Comparison of ENCODE assay signal across 1 cellular context in the genomic region with DNA sequence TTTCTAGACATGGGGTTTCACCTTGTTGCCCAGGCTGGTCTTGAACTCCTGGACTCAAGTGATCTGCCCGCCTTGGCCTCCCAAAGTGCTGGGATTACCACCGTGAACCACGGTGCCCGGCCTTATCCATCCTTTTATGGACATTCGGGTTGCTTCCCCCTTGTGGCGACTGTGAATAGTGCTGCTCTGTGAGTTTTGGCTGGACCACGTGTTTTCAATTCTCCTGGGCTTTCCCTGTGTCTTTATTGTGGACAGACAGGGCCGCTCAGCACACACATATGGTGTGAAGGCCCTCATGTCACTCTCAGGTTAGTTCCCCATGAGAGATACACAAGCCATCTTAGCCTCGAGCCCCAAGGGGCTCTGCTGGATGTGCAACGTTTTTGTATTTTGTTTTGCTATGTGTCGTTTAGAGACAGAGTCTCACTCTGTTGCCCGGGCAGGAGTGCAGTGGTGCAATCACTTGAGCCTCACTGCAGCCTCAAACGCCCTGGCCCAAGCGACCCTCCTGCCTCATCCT.
A peak's percentile ranks its signal among the peaks of the same experiment; 100 is the strongest.
TF ChIP-seq lines count a peak whose summit lies in the region.

No MANE protein-coding gene starts in this region.

TF ChIP-seq in K562, 482 proteins besides CTCF, POLR2A, EP300 and RAD21 (continued from another document and continues in another):
- TF ChIP-seq ZMIZ1 (IDR thresholded peaks at IDR 0.05; ENCODE audit: low read depth in 2 of 2, low read length in 2 of 2) (no peak), ZNF436 (CRISPR knock-in tag; IDR thresholded peaks at IDR 0.05) (no peak), TEAD4 (IDR thresholded peaks at IDR 0.05; ENCODE audit: low read length) (no peak), TEAD4 (CRISPR knock-in tag; IDR thresholded peaks at IDR 0.05; ENCODE audit: borderline replicate concordance) (no peak), BRF1 (IDR thresholded peaks at IDR 0.05; ENCODE audit: borderline replicate concordance, extremely low read depth, insufficient read length) (no peak), BHLHE40 (IDR thresholded peaks at IDR 0.05; ENCODE audit: low read length) (no peak), ZBTB43 (CRISPR knock-in tag; IDR thresholded peaks at IDR 0.05) (no peak), CREB1 (IDR thresholded peaks at IDR 0.05) (no peak), CREB1 (CRISPR knock-in tag; IDR thresholded peaks at IDR 0.05) (no peak), PHF21A (IDR thresholded peaks at IDR 0.05; ENCODE audit: borderline replicate concordance, low read depth) (no peak), FOS (IDR thresholded peaks at IDR 0.05; ENCODE audit: extremely low read depth, insufficient read length) (no peak), ZNF146 (CRISPR knock-in tag; IDR thresholded peaks at IDR 0.05; ENCODE audit: unreplicated experiment) (no peak), TAF1 (IDR thresholded peaks at IDR 0.05; ENCODE audit: control insufficient read depth, extremely low read depth, insufficient read depth, low read length, severe bottlenecking) (no peak), ELF1 (tag; IDR thresholded peaks at IDR 0.05) (no peak), SFPQ (IDR thresholded peaks at IDR 0.05; ENCODE audit: low read depth, low read length) (no peak), NFE2 (IDR thresholded peaks at IDR 0.05; ENCODE audit: low read depth) (no peak), HIVEP1 (CRISPR knock-in tag; IDR thresholded peaks at IDR 0.05) (no peak), GATAD2B (IDR thresholded peaks at IDR 0.05; ENCODE audit: borderline replicate concordance) (no peak), MAX (CRISPR knock-in tag; IDR thresholded peaks at IDR 0.05) (peak; percentile 89), SP2 (IDR thresholded peaks at IDR 0.05; ENCODE audit: extremely low read depth, low read depth, low read length, poor library complexity, severe bottlenecking) (no peak), NR3C1 (CRISPR knock-in tag; IDR thresholded peaks at IDR 0.05) (no peak), IFI16 (CRISPR knock-in tag; IDR thresholded peaks at IDR 0.05) (no peak), TCF15 (CRISPR knock-in tag; IDR thresholded peaks at IDR 0.05) (no peak), POLR2G (IDR thresholded peaks at IDR 0.05; ENCODE audit: low read depth, low read length) (no peak), ZKSCAN8 (CRISPR knock-in tag; IDR thresholded peaks at IDR 0.05) (no peak), JUN (IDR thresholded peaks at IDR 0.05; ENCODE audit: borderline replicate concordance, low read depth, low read length) (no peak), JUN (CRISPR knock-in tag; IDR thresholded peaks at IDR 0.05; ENCODE audit: borderline replicate concordance) (no peak), ZNF121 (CRISPR knock-in tag; conservative IDR thresholded peaks at IDR 0.05) (no peak), ZNF785 (CRISPR knock-in tag; IDR thresholded peaks at IDR 0.05) (no peak), HINFP (tag; conservative IDR thresholded peaks at IDR 0.05; ENCODE audit: low read depth) (no peak), ZNF445 (CRISPR knock-in tag; IDR thresholded peaks at IDR 0.05; ENCODE audit: low read depth) (no peak), TFE3 (CRISPR knock-in tag; IDR thresholded peaks at IDR 0.05) (no peak), ERF (CRISPR knock-in tag; IDR thresholded peaks at IDR 0.05) (no peak)
- TF ChIP-seq, protein P1, sequence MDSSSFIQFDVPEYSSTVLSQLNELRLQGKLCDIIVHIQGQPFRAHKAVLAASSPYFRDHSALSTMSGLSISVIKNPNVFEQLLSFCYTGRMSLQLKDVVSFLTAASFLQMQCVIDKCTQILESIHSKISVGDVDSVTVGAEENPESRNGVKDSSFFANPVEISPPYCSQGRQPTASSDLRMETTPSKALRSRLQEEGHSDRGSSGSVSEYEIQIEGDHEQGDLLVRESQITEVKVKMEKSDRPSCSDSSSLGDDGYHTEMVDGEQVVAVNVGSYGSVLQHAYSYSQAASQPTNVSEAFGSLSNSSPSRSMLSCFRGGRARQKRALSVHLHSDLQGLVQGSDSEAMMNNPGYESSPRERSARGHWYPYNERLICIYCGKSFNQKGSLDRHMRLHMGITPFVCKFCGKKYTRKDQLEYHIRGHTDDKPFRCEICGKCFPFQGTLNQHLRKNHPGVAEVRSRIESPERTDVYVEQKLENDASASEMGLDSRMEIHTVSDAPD (CRISPR knock-in tag; IDR thresholded peaks at IDR 0.05), result no peak
- TF ChIP-seq, protein P2, sequence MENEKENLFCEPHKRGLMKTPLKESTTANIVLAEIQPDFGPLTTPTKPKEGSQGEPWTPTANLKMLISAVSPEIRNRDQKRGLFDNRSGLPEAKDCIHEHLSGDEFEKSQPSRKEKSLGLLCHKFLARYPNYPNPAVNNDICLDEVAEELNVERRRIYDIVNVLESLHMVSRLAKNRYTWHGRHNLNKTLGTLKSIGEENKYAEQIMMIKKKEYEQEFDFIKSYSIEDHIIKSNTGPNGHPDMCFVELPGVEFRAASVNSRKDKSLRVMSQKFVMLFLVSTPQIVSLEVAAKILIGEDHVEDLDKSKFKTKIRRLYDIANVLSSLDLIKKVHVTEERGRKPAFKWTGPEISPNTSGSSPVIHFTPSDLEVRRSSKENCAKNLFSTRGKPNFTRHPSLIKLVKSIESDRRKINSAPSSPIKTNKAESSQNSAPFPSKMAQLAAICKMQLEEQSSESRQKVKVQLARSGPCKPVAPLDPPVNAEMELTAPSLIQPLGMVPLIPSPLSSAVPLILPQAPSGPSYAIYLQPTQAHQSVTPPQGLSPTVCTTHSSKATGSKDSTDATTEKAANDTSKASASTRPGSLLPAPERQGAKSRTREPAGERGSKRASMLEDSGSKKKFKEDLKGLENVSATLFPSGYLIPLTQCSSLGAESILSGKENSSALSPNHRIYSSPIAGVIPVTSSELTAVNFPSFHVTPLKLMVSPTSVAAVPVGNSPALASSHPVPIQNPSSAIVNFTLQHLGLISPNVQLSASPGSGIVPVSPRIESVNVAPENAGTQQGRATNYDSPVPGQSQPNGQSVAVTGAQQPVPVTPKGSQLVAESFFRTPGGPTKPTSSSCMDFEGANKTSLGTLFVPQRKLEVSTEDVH (IDR thresholded peaks at IDR 0.05; ENCODE audit: low read depth, partially characterized antibody), result peak; percentile 20
- TF ChIP-seq, protein P3, sequence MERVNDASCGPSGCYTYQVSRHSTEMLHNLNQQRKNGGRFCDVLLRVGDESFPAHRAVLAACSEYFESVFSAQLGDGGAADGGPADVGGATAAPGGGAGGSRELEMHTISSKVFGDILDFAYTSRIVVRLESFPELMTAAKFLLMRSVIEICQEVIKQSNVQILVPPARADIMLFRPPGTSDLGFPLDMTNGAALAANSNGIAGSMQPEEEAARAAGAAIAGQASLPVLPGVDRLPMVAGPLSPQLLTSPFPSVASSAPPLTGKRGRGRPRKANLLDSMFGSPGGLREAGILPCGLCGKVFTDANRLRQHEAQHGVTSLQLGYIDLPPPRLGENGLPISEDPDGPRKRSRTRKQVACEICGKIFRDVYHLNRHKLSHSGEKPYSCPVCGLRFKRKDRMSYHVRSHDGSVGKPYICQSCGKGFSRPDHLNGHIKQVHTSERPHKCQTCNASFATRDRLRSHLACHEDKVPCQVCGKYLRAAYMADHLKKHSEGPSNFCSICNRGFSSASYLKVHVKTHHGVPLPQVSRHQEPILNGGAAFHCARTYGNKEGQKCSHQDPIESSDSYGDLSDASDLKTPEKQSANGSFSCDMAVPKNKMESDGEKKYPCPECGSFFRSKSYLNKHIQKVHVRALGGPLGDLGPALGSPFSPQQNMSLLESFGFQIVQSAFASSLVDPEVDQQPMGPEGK (CRISPR knock-in tag; IDR thresholded peaks at IDR 0.05; ENCODE audit: borderline replicate concordance), result no peak
- TF ChIP-seq, protein P4, sequence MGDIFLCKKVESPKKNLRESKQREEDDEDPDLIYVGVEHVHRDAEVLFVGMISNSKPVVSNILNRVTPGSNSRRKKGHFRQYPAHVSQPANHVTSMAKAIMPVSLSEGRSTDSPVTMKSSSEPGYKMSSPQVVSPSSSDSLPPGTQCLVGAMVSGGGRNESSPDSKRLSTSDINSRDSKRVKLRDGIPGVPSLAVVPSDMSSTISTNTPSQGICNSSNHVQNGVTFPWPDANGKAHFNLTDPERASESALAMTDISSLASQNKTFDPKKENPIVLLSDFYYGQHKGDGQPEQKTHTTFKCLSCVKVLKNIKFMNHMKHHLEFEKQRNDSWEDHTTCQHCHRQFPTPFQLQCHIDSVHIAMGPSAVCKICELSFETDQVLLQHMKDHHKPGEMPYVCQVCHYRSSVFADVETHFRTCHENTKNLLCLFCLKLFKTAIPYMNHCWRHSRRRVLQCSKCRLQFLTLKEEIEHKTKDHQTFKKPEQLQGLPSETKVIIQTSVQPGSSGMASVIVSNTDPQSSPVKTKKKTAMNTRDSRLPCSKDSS (IDR thresholded peaks at IDR 0.05; ENCODE audit: low read depth, partially characterized antibody), result no peak
